10 cellular contexts compared by ENCODE assay signal in the genomic region with DNA sequence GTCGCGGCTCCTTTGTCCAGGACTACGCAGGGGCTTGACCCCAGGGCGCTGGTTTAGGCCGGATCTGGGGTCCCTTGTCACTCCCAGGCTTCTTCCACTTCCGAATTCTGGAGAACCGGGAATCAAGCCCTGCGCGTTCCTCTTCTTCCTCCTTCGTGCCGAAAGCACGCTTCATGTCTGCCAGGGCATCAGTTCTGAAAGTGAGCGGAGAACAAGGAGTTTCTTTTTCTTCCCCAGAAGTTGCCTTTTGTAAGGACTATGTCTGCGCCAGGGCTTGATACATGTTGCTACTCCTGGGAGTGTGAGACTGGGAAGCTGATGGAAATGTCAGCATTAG.
DNase-seq lines count a peak whose midpoint lies in the region; ATAC-seq and TF ChIP-seq lines count a peak whose summit lies in the region.
"Had no signal": no experiment of that assay in that cellular context is flagged by ENCODE, and none has a peak within 500 bp of the region (broad histone marks: within the 10 kb centered on the region; RNA-seq: fewer than 3 reads in every experiment).

No MANE protein-coding gene starts in this region.

- no peaks in the 10 kb centered on the region for H3K9me3 Mint-ChIP-seq in T-helper 2 cell treated with Interferon-gamma antibody and Interleukin-4, amounts not matched to agents 5 μg/mL and 100 μg/mL, for 36 hours
- no peaks in the 10 kb centered on the region for H3K9me3 Mint-ChIP-seq in activated T-helper 17 cell treated with anti-CD3 and anti-CD28 coated beads, Interleukin-2, amount 50 U/mL, for 72 hours
- no peaks in the 10 kb centered on the region for H3K9me3 Mint-ChIP-seq in stimulated activated memory B cell treated with anti-CD40 and anti-IgM and Interleukin-4, amounts not matched to agents 10 μg/mL and 1 μg/mL and 100 μg/mL, for 72 hours

- no peak overlapping the region for H3K27ac Mint-ChIP-seq in T-helper 2 cell treated with Interferon-gamma antibody and Interleukin-4, amounts not matched to agents 5 μg/mL and 100 μg/mL, for 36 hours
- no peak overlapping the region for H3K27ac Mint-ChIP-seq in activated T-helper 17 cell treated with anti-CD3 and anti-CD28 coated beads, Interleukin-2, amount 50 U/mL, for 72 hours
- H3K27ac Mint-ChIP-seq in stimulated activated memory B cell treated with anti-CD40 and anti-IgM and Interleukin-4, amounts not matched to agents 10 μg/mL and 1 μg/mL and 100 μg/mL, for 72 hours, result peak overlapping the region; percentile 64

- peaks cover 54% of the 10 kb centered on the region for H3K27me3 Mint-ChIP-seq in T-helper 2 cell treated with Interferon-gamma antibody and Interleukin-4, amounts not matched to agents 5 μg/mL and 100 μg/mL, for 36 hours (ENCODE audit: low read depth)
- H3K27me3 Mint-ChIP-seq in activated T-helper 17 cell treated with anti-CD3 and anti-CD28 coated beads, Interleukin-2, amount 50 U/mL, for 72 hours, result peaks cover 19% of the 10 kb centered on the region
- peaks cover 47% of the 10 kb centered on the region for H3K27me3 Mint-ChIP-seq in stimulated activated memory B cell treated with anti-CD40 and anti-IgM and Interleukin-4, amounts not matched to agents 10 μg/mL and 1 μg/mL and 100 μg/mL, for 72 hours

- H3K9me2 ChIP-seq in Karpas-422 (replicated peaks; ENCODE audit: insufficient read depth, low read length), result no peaks in the 10 kb centered on the region

- H4K20me1 ChIP-seq in Karpas-422 (ENCODE audit: insufficient read depth, low read depth, low read length), result no peaks in the 10 kb centered on the region

- no peak overlapping the region for H3K9ac ChIP-seq in Karpas-422 (ENCODE audit: low read length)

- H3K79me2 ChIP-seq in Karpas-422 (ENCODE audit: low read length), result no peaks in the 10 kb centered on the region

- peak overlapping the region; percentile 55 for H3K4me3 Mint-ChIP-seq in T-helper 2 cell treated with Interferon-gamma antibody and Interleukin-4, amounts not matched to agents 5 μg/mL and 100 μg/mL, for 36 hours
- H3K4me3 Mint-ChIP-seq in activated T-helper 17 cell treated with anti-CD3 and anti-CD28 coated beads, Interleukin-2, amount 50 U/mL, for 72 hours, result peak overlapping the region; percentile 72
- H3K4me3 Mint-ChIP-seq in stimulated activated memory B cell treated with anti-CD40 and anti-IgM and Interleukin-4, amounts not matched to agents 10 μg/mL and 1 μg/mL and 100 μg/mL, for 72 hours, result peak overlapping the region; percentile 72

- H3K36me3 Mint-ChIP-seq in T-helper 2 cell treated with Interferon-gamma antibody and Interleukin-4, amounts not matched to agents 5 μg/mL and 100 μg/mL, for 36 hours (ENCODE audit: low read depth), result no peaks in the 10 kb centered on the region
- no peaks in the 10 kb centered on the region for H3K36me3 Mint-ChIP-seq in activated T-helper 17 cell treated with anti-CD3 and anti-CD28 coated beads, Interleukin-2, amount 50 U/mL, for 72 hours (ENCODE audit: low read depth)
- no peaks in the 10 kb centered on the region for H3K36me3 Mint-ChIP-seq in stimulated activated memory B cell treated with anti-CD40 and anti-IgM and Interleukin-4, amounts not matched to agents 10 μg/mL and 1 μg/mL and 100 μg/mL, for 72 hours

- peaks cover 4% of the 10 kb centered on the region for H3K4me1 Mint-ChIP-seq in T-helper 2 cell treated with Interferon-gamma antibody and Interleukin-4, amounts not matched to agents 5 μg/mL and 100 μg/mL, for 36 hours (ENCODE audit: low read depth)
- H3K4me1 Mint-ChIP-seq in activated T-helper 17 cell treated with anti-CD3 and anti-CD28 coated beads, Interleukin-2, amount 50 U/mL, for 72 hours, result no peaks in the 10 kb centered on the region
- peaks cover 14% of the 10 kb centered on the region for H3K4me1 Mint-ChIP-seq in stimulated activated memory B cell treated with anti-CD40 and anti-IgM and Interleukin-4, amounts not matched to agents 10 μg/mL and 1 μg/mL and 100 μg/mL, for 72 hours

- H3K36me3 ChIP-seq in iPS DF 6.9 (ENCODE audit: control insufficient read depth, insufficient read depth, low read length) (no peaks in the 10 kb centered on the region), Karpas-422 (ENCODE audit: insufficient read depth, low read length) (no peaks in the 10 kb centered on the region), BE2C (no peaks in the 10 kb centered on the region)

- H2AFZ ChIP-seq in Karpas-422 (ENCODE audit: low read length), result no peak overlapping the region

- H3K9me3 ChIP-seq in iPS DF 6.9 (ENCODE audit: control insufficient read depth, insufficient read depth, low read length) (no peaks in the 10 kb centered on the region), Karpas-422 (ENCODE audit: low read length) (no peaks in the 10 kb centered on the region), BE2C (no peaks in the 10 kb centered on the region)

- no CpG with 5 or more reads among the region's 14 CpGs for WGBS in iPS DF 6.9 (ENCODE audit: insufficient coverage, insufficient read length)

- no peak for ATAC-seq in activated T-helper 17 cell treated with anti-CD3 and anti-CD28 coated beads, Interleukin-2, amount 50 U/mL, for 72 hours (replicated peaks)
- no peak for ATAC-seq in stimulated activated memory B cell treated with anti-CD40 and anti-IgM and Interleukin-4, amounts not matched to agents 10 μg/mL and 1 μg/mL and 100 μg/mL, for 72 hours
- ATAC-seq in HG02840 (IDR thresholded peaks at IDR 0.05; ENCODE audit: low FRiP score, unreplicated experiment), result no peak

- H3K27me3 ChIP-seq in iPS DF 6.9 (ENCODE audit: control insufficient read depth, insufficient read depth, low read length) (peaks cover 3% of the 10 kb centered on the region; the same call in 1 of the 2 replicates), Karpas-422 (ENCODE audit: low read length) (no peaks in the 10 kb centered on the region), BE2C (no peaks in the 10 kb centered on the region; the same call in 1 of the 2 replicates)

- TF ChIP-seq CTCF in BE2C (IDR thresholded peaks at IDR 0.05; ENCODE audit: low read depth, low read length), result no peak

- no peak overlapping the region for H3K4me2 ChIP-seq in Karpas-422 (ENCODE audit: low read depth, low read length, poor library complexity, severe bottlenecking)

- DNase-seq in T-helper 2 cell treated with Interferon-gamma antibody and Interleukin-4, amounts not matched to agents 5 μg/mL and 100 μg/mL, for 36 hours (ENCODE audit: low spot score), result no peak
- DNase-seq in T-helper 2 cell, result no peak
- no peak for DNase-seq in iPS DF 6.9 (ENCODE audit: low read depth, low spot score)
- DNase-seq in Karpas-422, result no peak
- no peak for DNase-seq in BE2C
- DNase-seq: DMS79 treated with DMSO at 0.1 percent for 48 hours, small intestine had no signal

- no peaks in the 10 kb centered on the region for H3K4me1 ChIP-seq in iPS DF 6.9 (ENCODE audit: control insufficient read depth, insufficient read depth, low read length)
- 0 out of 2 replicates have a peak, but pooled peaks cover 2% of the 10 kb centered on the region for H3K4me1 ChIP-seq in Karpas-422 (ENCODE audit: low read length)
- H3K4me1 ChIP-seq in BE2C, result no peaks in the 10 kb centered on the region

- H3K27ac ChIP-seq in iPS DF 6.9 (ENCODE audit: low read length) (no peak overlapping the region), Karpas-422 (ENCODE audit: low read length) (no peak overlapping the region)

- H3K4me3 ChIP-seq in iPS DF 6.9 (ENCODE audit: low read length) (peak overlapping the region; percentile 54; the same call in 1 of the 2 replicates), Karpas-422 (ENCODE audit: low read length) (no peak overlapping the region), BE2C (ENCODE audit: low read depth, low read length) (no peak overlapping the region)
